Comparison of ENCODE assay signal across 1 cellular context in genomic region chr2:218166791-218167190, GRCh38.
TF ChIP-seq lines count a peak whose summit lies in the region.

Gene CXCR1 (minus strand): TSS chr2:218166962. CDS start chr2:218165211, 1,751 bp downstream.

TF ChIP-seq in H1, 55 proteins besides CTCF, POLR2A, EP300 and RAD21:
- TF ChIP-seq NANOG (IDR thresholded peaks at IDR 0.05; ENCODE audit: insufficient read depth, low read depth, low read length, poor library complexity, severe bottlenecking) (no peak), SAP30 (IDR thresholded peaks at IDR 0.05; ENCODE audit: insufficient read depth, insufficient replicate concordance, low read length) (no peak), EGR1 (IDR thresholded peaks at IDR 0.05; ENCODE audit: borderline replicate concordance, low read depth, low read length) (no peak), ATF3 (IDR thresholded peaks at IDR 0.05; ENCODE audit: insufficient read depth, low read depth, low read length) (no peak), BRCA1 (IDR thresholded peaks at IDR 0.05; ENCODE audit: low read depth, low read length) (no peak), ZNF274 (IDR thresholded peaks at IDR 0.05; ENCODE audit: borderline replicate concordance, extremely low read depth, low read length) (no peak), SIN3A (conservative IDR thresholded peaks at IDR 0.05 in 1 of 2, IDR thresholded peaks at IDR 0.05 in 1 of 2; ENCODE audit: low read depth in 1 of 2, low read length in 2 of 2) (no peak), CBX8 (IDR thresholded peaks at IDR 0.05; ENCODE audit: borderline replicate concordance, low read depth, low read length) (no peak), GTF2F1 (IDR thresholded peaks at IDR 0.05; ENCODE audit: borderline replicate concordance, low read depth, low read length) (no peak), CHD1 (IDR thresholded peaks at IDR 0.05; ENCODE audit: low read depth, low read length) (no peak), FOSL1 (IDR thresholded peaks at IDR 0.05; ENCODE audit: insufficient read depth, low read depth, low read length) (no peak), PHF8 (conservative IDR thresholded peaks at IDR 0.05; ENCODE audit: low read depth, low read length) (no peak), BCL11A (IDR thresholded peaks at IDR 0.05; ENCODE audit: low read depth in 2 of 2, low read length in 2 of 2) (no peak), CHD7 (IDR thresholded peaks at IDR 0.05; ENCODE audit: insufficient replicate concordance, low read length) (no peak), SP2 (IDR thresholded peaks at IDR 0.05; ENCODE audit: low read length) (no peak)
